ENCODE assay signal across 12 cellular contexts in genomic region chr17:60379461-60379860, GRCh38. TPM values are rescaled to one million over a fixed set of nuclear protein-coding genes. Genes with fewer than 3 reads are reported as not detected.
DNase-seq lines count a peak whose midpoint lies in the region; ATAC-seq, FAIRE-seq and TF ChIP-seq lines count a peak whose summit lies in the region.
"Not testable (repeated sequence)": the region's sequence is repeated elsewhere in the genome, so short reads cannot be mapped to it uniquely, and the experiment has no call there.
"Had no signal": no experiment of that assay in that cellular context is flagged by ENCODE, and none has a peak within 500 bp of the region (broad histone marks: within the 10 kb centered on the region; RNA-seq: fewer than 3 reads in every experiment).

No MANE protein-coding gene starts in this region.

- peak; percentile 47 for FAIRE-seq in kidney (lab: Jason Lieb, UNC)

- CTCF ChIA-PET in HEK293 (lab: Yijun Ruan, JAX): not testable (repeated sequence)

- peak overlapping the region; percentile 5 for H3K4me2 ChIP-seq in Loucy (ENCODE audit: low read depth, low read length, poor library complexity, severe bottlenecking)

- H2AFZ ChIP-seq in Loucy (ENCODE audit: low read length): not testable (repeated sequence)

- not testable (repeated sequence) for H3K9ac ChIP-seq in Loucy (ENCODE audit: low read depth, low read length, poor library complexity, severe bottlenecking); kidney (ENCODE audit: low read length in 2 of 2)

- H3K9me2 ChIP-seq in Loucy (replicated peaks; ENCODE audit: low read depth, low read length): not testable (repeated sequence)

- not testable (repeated sequence) for H4K20me1 ChIP-seq in Loucy (ENCODE audit: insufficient read depth, low read length, poor library complexity, severe bottlenecking)

- H3K79me2 ChIP-seq in Loucy (ENCODE audit: insufficient read depth, low read length): peaks cover 56% of the 10 kb centered on the region

- not testable (repeated sequence) for H3K9me3 ChIP-seq in HEK293 (ENCODE audit: control insufficient read depth, insufficient read depth, low read depth, low read length); Loucy (ENCODE audit: insufficient read depth, low read depth, low read length); kidney (ENCODE audit: control insufficient read depth in 1 of 2, low read length in 2 of 2); gastrocnemius medialis

- H3F3A ChIP-seq in Loucy (ENCODE audit: low read depth): not testable (repeated sequence)

- POLR2A ChIA-PET in HEK293 (lab: Yijun Ruan, JAX): not testable (repeated sequence)

- H3K4me3 ChIP-seq in HEK293 (ENCODE audit: low read depth, low read length); Loucy (ENCODE audit: low read length, poor library complexity, severe bottlenecking); kidney (ENCODE audit: low read length in 2 of 2); gastrocnemius medialis: not testable (repeated sequence)

- intact Hi-C loops in kidney (cut with DNase I); gastrocnemius medialis (cut with DNase I; ENCODE audit: low total_unique reads): not testable (repeated sequence)

- H3K4me1 ChIP-seq in HEK293 (ENCODE audit: control insufficient read depth, insufficient read depth, low read length) (peaks cover 21% of the 10 kb centered on the region), Loucy (ENCODE audit: insufficient read depth, low read length, poor library complexity, severe bottlenecking) (peaks cover 30% of the 10 kb centered on the region), gastrocnemius medialis (peaks cover 42 to 43% of the 10 kb centered on the region in 2 donors)
- H3K4me1 ChIP-seq in kidney (ENCODE audit: control insufficient read depth in 1 of 2, insufficient read depth in 1 of 2, low read depth in 1 of 2, low read length in 2 of 2): not testable (repeated sequence)

- in situ Hi-C loops in gastrocnemius medialis (cut with MboI; ENCODE audit: low sequenced_read_pairs in 4 of 4): not testable (repeated sequence)

- DNase-seq in NCI-H69 (lab: John Stamatoyannopoulos, UW): peak; percentile 18
- DNase-seq in kidney, gastrocnemius medialis: not testable (repeated sequence)

- not testable (repeated sequence) for TF ChIP-seq POLR2A in gastrocnemius medialis (IDR thresholded peaks at IDR 0.05)

- H3K27me3 ChIP-seq in Loucy (ENCODE audit: insufficient read depth, low read length, poor library complexity, severe bottlenecking); gastrocnemius medialis: not testable (repeated sequence)

- not testable (repeated sequence) for ATAC-seq in gastrocnemius medialis

- not testable (repeated sequence) for TF ChIP-seq CTCF in HEK293 (tag by site-specific recombination; IDR thresholded peaks at IDR 0.05); Loucy (conservative IDR thresholded peaks at IDR 0.05; ENCODE audit: low read length); kidney (IDR thresholded peaks at IDR 0.05; ENCODE audit: borderline replicate concordance, extremely low read depth, insufficient read depth); gastrocnemius medialis (IDR thresholded peaks at IDR 0.05 in 4 of 5, conservative IDR thresholded peaks at IDR 0.05 in 1 of 5)

- H3K36me3 ChIP-seq in HEK293 (ENCODE audit: control insufficient read depth in 2 of 2, insufficient read depth in 1 of 2, low read length in 2 of 2); Loucy (ENCODE audit: insufficient read depth, low read length); kidney (ENCODE audit: control insufficient read depth in 1 of 2, insufficient read depth in 2 of 2, low read length in 2 of 2); gastrocnemius medialis: not testable (repeated sequence)

- H3K27ac ChIP-seq in HEK293 (ENCODE audit: extremely low read depth, low read depth, low read length); kidney (ENCODE audit: low read depth in 2 of 2, low read length in 2 of 2): not testable (repeated sequence)
- H3K27ac ChIP-seq in gastrocnemius medialis: peak overlapping the region in 3 of 4 donors; percentile 4 to 65 (median 51)

TF ChIP-seq in HEK293, 187 proteins besides CTCF, POLR2A, EP300 and RAD21:
- TF ChIP-seq OSR2 (tag by site-specific recombination; IDR thresholded peaks at IDR 0.05) (peak; percentile 16; the same call in 1 of the 2 replicates), SP7 (tag by site-specific recombination; IDR thresholded peaks at IDR 0.05) (peak; percentile 95)

RNA-seq across cellular contexts. Expression of gene USP32, which starts 12.5 kb away (rescaled TPM):
- total RNA-seq in kidney: 53.1 TPM
- polyA plus RNA-seq in kidney (ENCODE audit: insufficient read depth, low read depth, low replicate concordance): 14.6 TPM
- total RNA-seq in gastrocnemius medialis: 10 to 100 TPM; 44.4 to 83.2 (median 52.5) TPM

RNA-seq across cellular contexts. Expression of gene CHCT1, which starts 42.8 kb away (rescaled TPM):
- not detected for total RNA-seq in kidney
- polyA plus RNA-seq in kidney (ENCODE audit: insufficient read depth, low read depth, low replicate concordance): not detected
- total RNA-seq in gastrocnemius medialis: not detected
- total RNA-seq: CD4-positive, alpha-beta memory T cell; CD4-positive, CD25-positive, alpha-beta regulatory T cell; Daoy; G401 had no signal
- polyA plus RNA-seq: AG04450; CD14-positive monocyte; CD4-positive, CD25-positive, alpha-beta regulatory T cell; CD8-positive, alpha-beta memory T cell had no signal
